ENCODE assay signal across 21 cellular contexts in the genomic region with DNA sequence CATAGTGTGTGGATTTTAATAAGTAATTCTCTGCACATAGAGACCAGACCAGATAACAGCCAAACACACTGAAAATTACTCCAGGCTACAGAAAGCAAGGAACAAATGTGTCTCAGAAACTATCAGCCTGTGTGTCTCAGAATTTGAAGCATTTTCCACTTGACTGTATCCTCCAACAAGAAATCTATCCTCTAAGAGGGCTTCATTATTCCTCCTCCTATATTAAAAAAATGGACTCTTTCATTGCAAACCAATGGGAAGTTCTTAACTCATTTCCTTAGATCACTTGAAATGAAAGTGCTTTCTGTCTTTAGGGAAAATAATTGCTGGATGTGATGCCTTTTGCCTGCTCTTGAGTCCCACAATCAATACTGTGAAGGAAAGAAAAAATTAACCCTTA. TPM values are rescaled to one million over a fixed set of nuclear protein-coding genes. Genes with fewer than 3 reads are reported as not detected.
DNase-seq lines count a peak whose midpoint lies in the region; ATAC-seq and TF ChIP-seq lines count a peak whose summit lies in the region.
"Had no signal": no experiment of that assay in that cellular context is flagged by ENCODE, and none has a peak within 500 bp of the region (broad histone marks: within the 10 kb centered on the region; RNA-seq: fewer than 3 reads in every experiment).

No MANE protein-coding gene starts in this region.

- no peaks in the 10 kb centered on the region for H3K27me3 Mint-ChIP-seq in activated CD4-positive, alpha-beta memory T cell treated with anti-CD3 and anti-CD28 coated beads for 36 hours
- peaks cover 22% of the 10 kb centered on the region for H3K27me3 Mint-ChIP-seq in activated CD4-positive, alpha-beta memory T cell treated with anti-CD3 and anti-CD28 coated beads, Interleukin-2, amount 10 ng/mL, durations not matched to agents 7 days and 5 days
- peaks cover 3% of the 10 kb centered on the region for H3K27me3 Mint-ChIP-seq in activated T-helper 17 cell treated with anti-CD3 and anti-CD28 coated beads, Interleukin-2, amount 50 U/mL, for 72 hours

- H3K36me3 Mint-ChIP-seq in activated CD4-positive, alpha-beta memory T cell treated with anti-CD3 and anti-CD28 coated beads for 36 hours: peaks cover 6% of the 10 kb centered on the region
- no peaks in the 10 kb centered on the region for H3K36me3 Mint-ChIP-seq in activated CD4-positive, alpha-beta memory T cell treated with anti-CD3 and anti-CD28 coated beads, Interleukin-2, amount 10 ng/mL, durations not matched to agents 7 days and 5 days (ENCODE audit: low read depth)
- peaks cover 5% of the 10 kb centered on the region for H3K36me3 Mint-ChIP-seq in activated T-helper 17 cell treated with anti-CD3 and anti-CD28 coated beads, Interleukin-2, amount 50 U/mL, for 72 hours (ENCODE audit: low read depth)

- DNase-seq in activated CD4-positive, alpha-beta memory T cell treated with anti-CD3 and anti-CD28 coated beads for 36 hours: no peak
- DNase-seq in activated CD4-positive, alpha-beta memory T cell treated with anti-CD3 and anti-CD28 coated beads, Interleukin-2, amount 10 ng/mL, durations not matched to agents 7 days and 5 days: no peak
- DNase-seq in inferior parietal cortex (ENCODE audit: extremely low spot score): peak; percentile 42
- no peak for DNase-seq in smooth muscle cell (lab: John Stamatoyannopoulos, UW; ENCODE audit: unreplicated experiment)
- DNase-seq in NCI-H187 (lab: John Stamatoyannopoulos, UW): no peak
- no peak for DNase-seq in NCI-H524 (lab: John Stamatoyannopoulos, UW)
- DNase-seq: adrenal gland; central memory CD4-positive, alpha-beta T cell; DMS53; MG63; NCI-H187 treated with DMSO at 0.1 percent for 48 hours; NCI-H526; SHP77 treated with DMSO at 0.1 percent for 48 hours; stimulated activated naive B cell treated with anti-CD40 and anti-IgM and Interleukin-4, amounts not matched to agents 10 μg/mL and 1 μg/mL and 100 μg/mL, for 72 hours had no signal

- H3K9me3 ChIP-seq in smooth muscle cell (replicated peaks; ENCODE audit: low read depth): no peaks in the 10 kb centered on the region
- H3K9me3 ChIP-seq: adrenal gland, MG63, tibial nerve had no signal

- TF ChIP-seq CTCF in smooth muscle cell (IDR thresholded peaks at IDR 0.05; ENCODE audit: borderline replicate concordance, insufficient read depth, poor library complexity, severe bottlenecking): no peak

- peaks cover 10% of the 10 kb centered on the region for H3K4me1 ChIP-seq in smooth muscle cell (ENCODE audit: low read depth)

- no peak overlapping the region for H3K27ac ChIP-seq in smooth muscle cell (ENCODE audit: low read depth)
- H3K27ac ChIP-seq: BLaER1, tibial nerve had no signal

- H3K36me3 ChIP-seq in smooth muscle cell (ENCODE audit: low read depth): no peaks in the 10 kb centered on the region
- H3K36me3 ChIP-seq: adrenal gland, BLaER1, MG63, tibial nerve had no signal

- peak overlapping the region; percentile 94 for H3K4me2 ChIP-seq in smooth muscle cell
- H3K4me2 ChIP-seq: BLaER1 had no signal

- H3K4me3 ChIP-seq in smooth muscle cell: no peak overlapping the region
- H3K4me3 ChIP-seq: BLaER1, MG63, tibial nerve had no signal

- intact Hi-C loops in activated CD4-positive, alpha-beta memory T cell treated with anti-CD3 and anti-CD28 coated beads for 36 hours (cut with micrococcal nuclease): loop anchor here (5.0 kb wide), 2 partner anchors 210 to 635 kb away; a partner anchor contains a TSS

- peaks cover 10% of the 10 kb centered on the region for H3K27me3 ChIP-seq in smooth muscle cell (ENCODE audit: low read depth)
- H3K27me3 ChIP-seq: adrenal gland had no signal

- H3K4me1 Mint-ChIP-seq in activated CD4-positive, alpha-beta memory T cell treated with anti-CD3 and anti-CD28 coated beads for 36 hours (ENCODE audit: low read depth): peaks cover 71% of the 10 kb centered on the region
- H3K4me1 Mint-ChIP-seq in activated CD4-positive, alpha-beta memory T cell treated with anti-CD3 and anti-CD28 coated beads, Interleukin-2, amount 10 ng/mL, durations not matched to agents 7 days and 5 days: peaks cover 32% of the 10 kb centered on the region
- H3K4me1 Mint-ChIP-seq in activated T-helper 17 cell treated with anti-CD3 and anti-CD28 coated beads, Interleukin-2, amount 50 U/mL, for 72 hours: peaks cover 29% of the 10 kb centered on the region

- no peak overlapping the region for H2AFZ ChIP-seq in smooth muscle cell (ENCODE audit: low read depth)
- H2AFZ ChIP-seq: GM23338 had no signal

- peak overlapping the region; percentile 83 for H3K27ac Mint-ChIP-seq in activated CD4-positive, alpha-beta memory T cell treated with anti-CD3 and anti-CD28 coated beads for 36 hours
- H3K27ac Mint-ChIP-seq in activated CD4-positive, alpha-beta memory T cell treated with anti-CD3 and anti-CD28 coated beads, Interleukin-2, amount 10 ng/mL, durations not matched to agents 7 days and 5 days: no peak overlapping the region
- peak overlapping the region; percentile 47 for H3K27ac Mint-ChIP-seq in activated T-helper 17 cell treated with anti-CD3 and anti-CD28 coated beads, Interleukin-2, amount 50 U/mL, for 72 hours
- H3K27ac Mint-ChIP-seq: GM23338; stimulated activated naive B cell treated with anti-CD40 and anti-IgM and Interleukin-4, amounts not matched to agents 10 μg/mL and 1 μg/mL and 100 μg/mL, for 72 hours had no signal

- no peak for ATAC-seq in activated T-helper 17 cell treated with anti-CD3 and anti-CD28 coated beads, Interleukin-2, amount 50 U/mL, for 72 hours (replicated peaks)
- ATAC-seq in HG03280 (IDR thresholded peaks at IDR 0.05; ENCODE audit: unreplicated experiment): no peak
- ATAC-seq: GM23338; left lobe of liver; stimulated activated naive B cell treated with anti-CD40 and anti-IgM and Interleukin-4, amounts not matched to agents 10 μg/mL and 1 μg/mL and 100 μg/mL, for 72 hours had no signal

- no peaks in the 10 kb centered on the region for H3F3A ChIP-seq in smooth muscle cell (ENCODE audit: low read depth)

- H3K79me2 ChIP-seq in smooth muscle cell (ENCODE audit: low read depth): no peaks in the 10 kb centered on the region

- peak overlapping the region; percentile 90 for H3K4me3 Mint-ChIP-seq in activated CD4-positive, alpha-beta memory T cell treated with anti-CD3 and anti-CD28 coated beads for 36 hours
- no peak overlapping the region for H3K4me3 Mint-ChIP-seq in activated CD4-positive, alpha-beta memory T cell treated with anti-CD3 and anti-CD28 coated beads, Interleukin-2, amount 10 ng/mL, durations not matched to agents 7 days and 5 days
- peak overlapping the region; percentile 96 for H3K4me3 Mint-ChIP-seq in activated T-helper 17 cell treated with anti-CD3 and anti-CD28 coated beads, Interleukin-2, amount 50 U/mL, for 72 hours
- H3K4me3 Mint-ChIP-seq: stimulated activated naive B cell treated with anti-CD40 and anti-IgM and Interleukin-4, amounts not matched to agents 10 μg/mL and 1 μg/mL and 100 μg/mL, for 72 hours had no signal

- H4K20me1 ChIP-seq in smooth muscle cell (ENCODE audit: low read depth): no peaks in the 10 kb centered on the region
- H4K20me1 ChIP-seq: BLaER1 had no signal

- H3K9ac ChIP-seq in smooth muscle cell (ENCODE audit: low read depth): no peak overlapping the region
- H3K9ac ChIP-seq: BLaER1 had no signal

- H3K9me3 Mint-ChIP-seq in activated CD4-positive, alpha-beta memory T cell treated with anti-CD3 and anti-CD28 coated beads for 36 hours: no peaks in the 10 kb centered on the region
- H3K9me3 Mint-ChIP-seq in activated CD4-positive, alpha-beta memory T cell treated with anti-CD3 and anti-CD28 coated beads, Interleukin-2, amount 10 ng/mL, durations not matched to agents 7 days and 5 days: no peaks in the 10 kb centered on the region
- no peaks in the 10 kb centered on the region for H3K9me3 Mint-ChIP-seq in activated T-helper 17 cell treated with anti-CD3 and anti-CD28 coated beads, Interleukin-2, amount 50 U/mL, for 72 hours
- H3K9me3 Mint-ChIP-seq: GM23338; stimulated activated naive B cell treated with anti-CD40 and anti-IgM and Interleukin-4, amounts not matched to agents 10 μg/mL and 1 μg/mL and 100 μg/mL, for 72 hours had no signal

- POLR2A ChIA-PET in activated CD4-positive, alpha-beta memory T cell treated with anti-CD3 and anti-CD28 coated beads for 36 hours (lab: Charles Lee): no interaction called here
- POLR2A ChIA-PET in activated CD4-positive, alpha-beta memory T cell treated with anti-CD3 and anti-CD28 coated beads, Interleukin-2, amount 10 ng/mL, durations not matched to agents 7 days and 5 days (lab: Charles Lee): no interaction called here

- CTCF ChIA-PET in activated CD4-positive, alpha-beta memory T cell treated with anti-CD3 and anti-CD28 coated beads for 36 hours (lab: Charles Lee): interaction anchor here (1.1 to 1.9 kb wide), 4 partner anchors 13 to 634 kb away, joined by 3 to 5 read pairs (median 4); no protein-coding TSS in a partner anchor
- CTCF ChIA-PET in activated CD4-positive, alpha-beta memory T cell treated with anti-CD3 and anti-CD28 coated beads, Interleukin-2, amount 10 ng/mL, durations not matched to agents 7 days and 5 days (lab: Charles Lee): no interaction called here

RNA-seq across cellular contexts. Expression of a gene that starts 2.3 kb away (rescaled TPM):
- total RNA-seq in activated CD4-positive, alpha-beta memory T cell treated with anti-CD3 and anti-CD28 coated beads for 36 hours: 1 to 10 TPM; 9.5 to 9.6 TPM
- total RNA-seq in activated CD4-positive, alpha-beta memory T cell treated with anti-CD3 and anti-CD28 coated beads, Interleukin-2, amount 10 ng/mL, durations not matched to agents 7 days and 5 days: 1 to 10 TPM; 2.6 to 3.1 TPM
- total RNA-seq in activated T-helper 17 cell treated with anti-CD3 and anti-CD28 coated beads, Interleukin-2, amount 50 U/mL, for 72 hours: 1 to 10 TPM; 2.5 to 3.6 TPM
- 5.3 and 13.8 TPM in 2 replicates for total RNA-seq in smooth muscle cell
- 1.9 and 3.7 TPM in 2 replicates for polyA plus RNA-seq in smooth muscle cell
- total RNA-seq: A172, left lobe of liver had no signal
